ENCODE assay signal across 8 cellular contexts in the genomic region with DNA sequence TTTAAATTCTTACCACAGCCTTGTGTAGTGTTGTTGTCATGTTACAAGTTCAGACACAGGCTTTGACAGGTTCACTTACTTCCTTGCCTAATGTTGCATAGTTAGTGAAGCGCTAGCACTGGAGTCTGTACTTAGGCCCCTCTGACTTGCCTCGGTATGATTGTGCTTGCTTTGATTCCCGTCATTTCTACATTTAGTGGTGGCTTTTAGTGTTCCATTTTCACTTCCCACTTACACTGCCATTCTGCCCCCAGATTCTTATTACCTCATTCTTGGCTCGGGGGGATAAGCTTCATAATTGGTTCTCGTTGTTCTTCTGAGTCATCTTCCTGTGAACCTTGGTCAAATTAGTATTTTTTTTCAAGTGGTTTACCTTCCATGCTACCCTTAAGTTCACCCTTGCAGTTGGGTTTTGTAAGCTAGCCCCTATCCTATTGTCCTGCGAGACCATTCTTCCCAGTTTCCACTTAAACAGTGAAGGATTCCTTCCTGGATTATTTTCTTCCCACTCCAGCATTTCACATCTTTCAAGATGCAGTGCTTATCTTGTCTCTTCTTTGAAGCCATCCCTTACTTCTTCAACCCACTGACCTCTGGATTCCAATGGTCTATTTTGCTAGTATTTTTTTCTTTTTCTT.
A peak's percentile ranks its signal among the peaks of the same experiment; 100 is the strongest.
DNase-seq lines count a peak whose midpoint lies in the region; ATAC-seq and TF ChIP-seq lines count a peak whose summit lies in the region.

No MANE protein-coding gene starts in this region.

- H3K36me3 ChIP-seq in heart left ventricle (peaks cover 0 to 5% (median 0%) of the 10 kb centered on the region in 9 donors), right atrium auricular region (no peaks in the 10 kb centered on the region), thyroid gland (no peaks in the 10 kb centered on the region)

- H3K4me1 ChIP-seq in heart left ventricle = peaks cover 0 to 15% (median 0%) of the 10 kb centered on the region in 12 donors
- H3K4me1 ChIP-seq in right atrium auricular region = peaks cover 0 to 15% of the 10 kb centered on the region in 2 donors
- no peaks in the 10 kb centered on the region for H3K4me1 ChIP-seq in thyroid gland

- H3K27ac ChIP-seq in heart left ventricle = peak overlapping the region in 1 of 12 donors; percentile 55
- no peak overlapping the region for H3K27ac ChIP-seq in right atrium auricular region
- H3K27ac ChIP-seq in thyroid gland = no peak overlapping the region

- WGBS in heart left ventricle, 4 donors = 64 to 72% (median 65%) methylated on average over 6 of the region's 6 CpGs
- 77 to 80% methylated on average over 6 of the region's 6 CpGs for WGBS in thyroid gland, 2 donors

- DNase-seq in heart left ventricle (peak in 1 of 5 donors; percentile 6), right atrium auricular region (ENCODE audit: low spot score) (no peak), OCI-M1 (lab: John Stamatoyannopoulos, UW) (peak; percentile 64), dermis blood vessel endothelial cell (peak; percentile 67), thyroid gland (no peak), NCI-H82 treated with DMSO at 0.1 percent for 48 hours (lab: John Stamatoyannopoulos, UW; ENCODE audit: unreplicated experiment) (no peak)
- peak; percentile 23 for DNase-seq in stimulated activated CD8-positive, alpha-beta memory T cell treated with anti-CD3 and anti-CD28 coated beads, Interleukin-12 subunit alpha, Interleukin-12 subunit beta, amount 100 ng/mL, for 24 hours (ENCODE audit: extremely low read depth)

- peak in 3 of 4 donors; percentile 54 to 70 (median 63) for ATAC-seq in heart left ventricle
- ATAC-seq in HG02870 (IDR thresholded peaks at IDR 0.05; ENCODE audit: unreplicated experiment) = peak; percentile 94

- H3K9me3 ChIP-seq in heart left ventricle = no peaks in the 10 kb centered on the region
- no peaks in the 10 kb centered on the region for H3K9me3 ChIP-seq in right atrium auricular region
- H3K9me3 ChIP-seq in thyroid gland = no peaks in the 10 kb centered on the region

- intact Hi-C loops in heart left ventricle (cut with DNase I) (no loop called here), thyroid gland (cut with DNase I) (no loop called here)

- H3K27me3 ChIP-seq in heart left ventricle = no peaks in the 10 kb centered on the region
- H3K27me3 ChIP-seq in right atrium auricular region = no peaks in the 10 kb centered on the region
- H3K27me3 ChIP-seq in thyroid gland = no peaks in the 10 kb centered on the region

- H3K4me3 ChIP-seq in heart left ventricle (no peak overlapping the region), right atrium auricular region (no peak overlapping the region), thyroid gland (replicated peaks in 1 of 3) (no peak overlapping the region)

- TF ChIP-seq CTCF in heart left ventricle (IDR thresholded peaks at IDR 0.05) (no peak), right atrium auricular region (IDR thresholded peaks at IDR 0.05) (no peak), thyroid gland (IDR thresholded peaks at IDR 0.05) (no peak)

- no peak for TF ChIP-seq POLR2A in heart left ventricle (IDR thresholded peaks at IDR 0.05)
- TF ChIP-seq POLR2A in thyroid gland (IDR thresholded peaks at IDR 0.05) = no peak

Comparison
In these comparisons a context has a peak if more than half of its experiments do, and no peak if none do; other contexts are left out.
1. DNase-seq: peak in OCI-M1 (single experiment), dermis blood vessel endothelial cell (single experiment) and stimulated activated CD8-positive, alpha-beta memory T cell treated with anti-CD3 and anti-CD28 coated beads, Interleukin-12 subunit alpha, Interleukin-12 subunit beta, amount 100 ng/mL, for 24 hours (single experiment); none in right atrium auricular region (single experiment), thyroid gland (0 of 2) and NCI-H82 treated with DMSO at 0.1 percent for 48 hours (single experiment).